In genomic region chrX:39335447-39336235, GRCh38 we compare ENCODE assay signal across 9 cellular contexts.
DNase-seq lines count a peak whose midpoint lies in the region; ATAC-seq lines count a peak whose summit lies in the region.
"Had no signal": no experiment of that assay in that cellular context is flagged by ENCODE, and none has a peak within 500 bp of the region (broad histone marks: within the 10 kb centered on the region; RNA-seq: fewer than 3 reads in every experiment).

No MANE protein-coding gene starts in this region.

- no peak overlapping the region for H3K4me3 Mint-ChIP-seq in activated T-cell treated with anti-CD3 and anti-CD28 coated beads, Interleukin-2, amount 50 U/mL, for 24 hours
- no peak overlapping the region for H3K4me3 Mint-ChIP-seq in activated T-cell treated with anti-CD3 and anti-CD28 coated beads, Interleukin-2, amount 50 U/mL, for 4 hours
- no peak overlapping the region for H3K4me3 Mint-ChIP-seq in activated naive CD8-positive, alpha-beta T cell treated with anti-CD3 and anti-CD28 coated beads for 36 hours
- H3K4me3 Mint-ChIP-seq in stimulated activated naive CD8-positive, alpha-beta T cell treated with anti-CD3 and anti-CD28 coated beads, Interleukin-15, amount 100 ng/mL, for 72 hours, result peak overlapping the region; percentile 4 to 26
- no peak overlapping the region for H3K4me3 Mint-ChIP-seq in immature natural killer cell
- H3K4me3 Mint-ChIP-seq: dendritic cell treated with granulocyte-macrophage colony-stimulating factor and Interleukin-4, amounts not matched to agents 40 ng/mL and 50 ng/mL, for 4 days had no signal

- peaks cover 10% of the 10 kb centered on the region for H3K27me3 Mint-ChIP-seq in activated T-cell treated with anti-CD3 and anti-CD28 coated beads, Interleukin-2, amount 50 U/mL, for 24 hours
- no peaks in the 10 kb centered on the region for H3K27me3 Mint-ChIP-seq in activated T-cell treated with anti-CD3 and anti-CD28 coated beads, Interleukin-2, amount 50 U/mL, for 4 hours (ENCODE audit: low read depth)
- H3K27me3 Mint-ChIP-seq in activated naive CD8-positive, alpha-beta T cell treated with anti-CD3 and anti-CD28 coated beads for 36 hours, result no peaks in the 10 kb centered on the region
- no peaks in the 10 kb centered on the region for H3K27me3 Mint-ChIP-seq in stimulated activated naive CD8-positive, alpha-beta T cell treated with anti-CD3 and anti-CD28 coated beads, Interleukin-15, amount 100 ng/mL, for 72 hours
- H3K27me3 Mint-ChIP-seq in immature natural killer cell (ENCODE audit: low read depth in 3 of 3), result peaks cover 0 to 11% (median 2%) of the 10 kb centered on the region in 3 donors
- H3K27me3 Mint-ChIP-seq: dendritic cell treated with granulocyte-macrophage colony-stimulating factor and Interleukin-4, amounts not matched to agents 40 ng/mL and 50 ng/mL, for 4 days had no signal

- DNase-seq in activated T-cell treated with anti-CD3 and anti-CD28 coated beads, Interleukin-2, amount 50 U/mL, for 24 hours, result no peak
- DNase-seq in activated T-cell treated with anti-CD3 and anti-CD28 coated beads, Interleukin-2, amount 50 U/mL, for 4 hours, result no peak
- peak; percentile 66 for DNase-seq in NCI-H2081 treated with DMSO at 0.1 percent for 48 hours (lab: John Stamatoyannopoulos, UW)
- no peak for DNase-seq in activated naive CD8-positive, alpha-beta T cell treated with anti-CD3 and anti-CD28 coated beads for 36 hours
- no peak for DNase-seq in stimulated activated naive CD8-positive, alpha-beta T cell treated with anti-CD3 and anti-CD28 coated beads, Interleukin-15, amount 100 ng/mL, for 72 hours
- DNase-seq in immature natural killer cell, result no peak
- no peak for DNase-seq in GM19238 (ENCODE audit: insufficient read length, low spot score)

- H3K36me3 Mint-ChIP-seq in activated T-cell treated with anti-CD3 and anti-CD28 coated beads, Interleukin-2, amount 50 U/mL, for 24 hours (ENCODE audit: low read depth), result no peaks in the 10 kb centered on the region
- no peaks in the 10 kb centered on the region for H3K36me3 Mint-ChIP-seq in activated T-cell treated with anti-CD3 and anti-CD28 coated beads, Interleukin-2, amount 50 U/mL, for 4 hours (ENCODE audit: insufficient read depth)
- H3K36me3 Mint-ChIP-seq in activated naive CD8-positive, alpha-beta T cell treated with anti-CD3 and anti-CD28 coated beads for 36 hours, result peaks cover 19% of the 10 kb centered on the region
- H3K36me3 Mint-ChIP-seq in immature natural killer cell, result peaks cover 0 to 4% (median 0%) of the 10 kb centered on the region in 3 donors

- H3K4me1 Mint-ChIP-seq in activated T-cell treated with anti-CD3 and anti-CD28 coated beads, Interleukin-2, amount 50 U/mL, for 24 hours (ENCODE audit: low read depth), result peaks cover 58% of the 10 kb centered on the region
- H3K4me1 Mint-ChIP-seq in activated T-cell treated with anti-CD3 and anti-CD28 coated beads, Interleukin-2, amount 50 U/mL, for 4 hours (ENCODE audit: low read depth), result peaks cover 51% of the 10 kb centered on the region
- peaks cover 43% of the 10 kb centered on the region for H3K4me1 Mint-ChIP-seq in activated naive CD8-positive, alpha-beta T cell treated with anti-CD3 and anti-CD28 coated beads for 36 hours
- peaks cover 58% of the 10 kb centered on the region for H3K4me1 Mint-ChIP-seq in stimulated activated naive CD8-positive, alpha-beta T cell treated with anti-CD3 and anti-CD28 coated beads, Interleukin-15, amount 100 ng/mL, for 72 hours
- peaks cover 11 to 17% of the 10 kb centered on the region in 2 donors for H3K4me1 Mint-ChIP-seq in immature natural killer cell

- no peak for ATAC-seq in activated T-cell treated with anti-CD3 and anti-CD28 coated beads, Interleukin-2, amount 50 U/mL, for 4 hours
- ATAC-seq in stimulated activated naive CD8-positive, alpha-beta T cell treated with anti-CD3 and anti-CD28 coated beads, Interleukin-15, amount 100 ng/mL, for 72 hours, result no peak
- no peak for ATAC-seq in GM18519 (IDR thresholded peaks at IDR 0.05; ENCODE audit: low FRiP score, unreplicated experiment)

- peak overlapping the region; percentile 84 for H3K27ac Mint-ChIP-seq in activated T-cell treated with anti-CD3 and anti-CD28 coated beads, Interleukin-2, amount 50 U/mL, for 24 hours
- H3K27ac Mint-ChIP-seq in activated naive CD8-positive, alpha-beta T cell treated with anti-CD3 and anti-CD28 coated beads for 36 hours, result peak overlapping the region; percentile 90
- H3K27ac Mint-ChIP-seq in stimulated activated naive CD8-positive, alpha-beta T cell treated with anti-CD3 and anti-CD28 coated beads, Interleukin-15, amount 100 ng/mL, for 72 hours, result peak overlapping the region; percentile 94 to 96
- no peak overlapping the region for H3K27ac Mint-ChIP-seq in immature natural killer cell
- H3K27ac Mint-ChIP-seq: dendritic cell treated with granulocyte-macrophage colony-stimulating factor and Interleukin-4, amounts not matched to agents 40 ng/mL and 50 ng/mL, for 4 days had no signal

- H3K9me3 Mint-ChIP-seq in activated T-cell treated with anti-CD3 and anti-CD28 coated beads, Interleukin-2, amount 50 U/mL, for 24 hours, result no peaks in the 10 kb centered on the region
- no peaks in the 10 kb centered on the region for H3K9me3 Mint-ChIP-seq in activated T-cell treated with anti-CD3 and anti-CD28 coated beads, Interleukin-2, amount 50 U/mL, for 4 hours
- peaks cover 5% of the 10 kb centered on the region for H3K9me3 Mint-ChIP-seq in activated naive CD8-positive, alpha-beta T cell treated with anti-CD3 and anti-CD28 coated beads for 36 hours
- H3K9me3 Mint-ChIP-seq in stimulated activated naive CD8-positive, alpha-beta T cell treated with anti-CD3 and anti-CD28 coated beads, Interleukin-15, amount 100 ng/mL, for 72 hours, result peaks cover 0 to 13% of the 10 kb centered on the region in 2 donors
- peaks cover 0 to 1% (median 0%) of the 10 kb centered on the region in 6 donors for H3K9me3 Mint-ChIP-seq in immature natural killer cell
- H3K9me3 Mint-ChIP-seq: dendritic cell treated with granulocyte-macrophage colony-stimulating factor and Interleukin-4, amounts not matched to agents 40 ng/mL and 50 ng/mL, for 4 days had no signal

Comparison
In these comparisons a context has a peak if more than half of its experiments do, and no peak if none do; other contexts are left out.
1. H3K27ac Mint-ChIP-seq: peak in activated T-cell treated with anti-CD3 and anti-CD28 coated beads, Interleukin-2, amount 50 U/mL, for 24 hours (single experiment), activated naive CD8-positive, alpha-beta T cell treated with anti-CD3 and anti-CD28 coated beads for 36 hours (single experiment) and stimulated activated naive CD8-positive, alpha-beta T cell treated with anti-CD3 and anti-CD28 coated beads, Interleukin-15, amount 100 ng/mL, for 72 hours (2 of 2); none in immature natural killer cell (0 of 6).
2. H3K4me3 Mint-ChIP-seq: peak in stimulated activated naive CD8-positive, alpha-beta T cell treated with anti-CD3 and anti-CD28 coated beads, Interleukin-15, amount 100 ng/mL, for 72 hours (2 of 2); none in activated T-cell treated with anti-CD3 and anti-CD28 coated beads, Interleukin-2, amount 50 U/mL, for 24 hours (single experiment), activated T-cell treated with anti-CD3 and anti-CD28 coated beads, Interleukin-2, amount 50 U/mL, for 4 hours (single experiment), activated naive CD8-positive, alpha-beta T cell treated with anti-CD3 and anti-CD28 coated beads for 36 hours (single experiment) and immature natural killer cell (0 of 5).